ENCODE assay signal across 23 cellular contexts in the genomic region with DNA sequence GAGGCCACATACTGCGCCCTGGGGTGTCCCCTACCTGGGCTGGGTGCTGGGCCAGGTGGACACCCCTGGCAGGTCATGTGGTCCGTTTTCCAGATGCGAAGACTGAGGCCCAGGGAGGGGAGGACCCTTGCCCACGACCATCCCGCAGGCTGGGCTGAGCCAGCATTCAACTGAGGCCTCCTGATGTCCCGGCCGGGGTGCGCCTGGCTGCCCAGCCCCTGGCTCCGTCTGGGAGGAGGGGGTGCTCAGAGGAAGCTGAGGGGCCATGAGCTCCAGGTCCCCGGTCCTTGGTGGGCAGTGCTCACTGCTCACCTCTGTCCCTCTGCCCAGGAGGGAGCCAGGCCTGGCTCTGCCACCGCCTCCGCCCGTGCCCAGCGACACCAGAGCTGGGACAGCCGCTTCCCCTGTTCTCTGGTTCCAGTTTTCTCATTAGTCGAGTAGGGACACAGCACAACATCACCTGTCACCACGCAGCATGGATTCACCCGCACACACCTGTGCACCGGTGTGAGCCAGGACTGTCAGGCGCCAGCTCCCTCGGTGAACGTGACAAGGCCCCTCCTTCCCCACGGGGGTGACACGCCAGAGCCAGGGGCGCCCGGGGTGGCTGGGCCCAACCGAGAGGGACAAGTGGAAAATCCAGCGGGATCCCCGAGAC.
"Had no signal": no experiment of that assay in that cellular context is flagged by ENCODE, and none has a peak within 500 bp of the region (broad histone marks: within the 10 kb centered on the region; RNA-seq: fewer than 3 reads in every experiment).

No MANE protein-coding gene starts in this region.

- H3K27me3 Mint-ChIP-seq: activated B cell treated with CpG ODN at 0.5 μM for 24 hours; activated CD4-positive, alpha-beta T cell treated with anti-CD3 and anti-CD28 coated beads for 36 hours; activated naive CD8-positive, alpha-beta T cell; naive thymus-derived CD4-positive, alpha-beta T cell had no signal

- H3K4me1 Mint-ChIP-seq: activated B cell treated with CpG ODN at 0.5 μM for 24 hours; activated CD4-positive, alpha-beta T cell treated with anti-CD3 and anti-CD28 coated beads for 36 hours; naive thymus-derived CD4-positive, alpha-beta T cell; neural crest cell had no signal

- H3K4me3 Mint-ChIP-seq: activated B cell treated with CpG ODN at 0.5 μM for 24 hours; activated CD4-positive, alpha-beta T cell treated with anti-CD3 and anti-CD28 coated beads for 36 hours; activated naive CD8-positive, alpha-beta T cell; naive thymus-derived CD4-positive, alpha-beta T cell; neural crest cell; stimulated activated effector memory CD8-positive, alpha-beta T cell treated with anti-CD3 and anti-CD28 coated beads, Interleukin-12 subunit alpha, Interleukin-12 subunit beta, amount 100 ng/mL, for 72 hours; T-helper 1 cell treated with Interleukin-12 subunit alpha and Interleukin-12 subunit beta and Interleukin-4 antibody, amounts not matched to agents 30 μg/mL and 1 μg/mL, for 36 hours had no signal

- H3K27me3 ChIP-seq: breast epithelium, heart left ventricle, ovary, stomach, transverse colon had no signal

- FAIRE-seq: keratinocyte had no signal

- ATAC-seq: activated CD4-positive, alpha-beta T cell treated with anti-CD3 and anti-CD28 coated beads for 36 hours; heart left ventricle; lower lobe of right lung; naive thymus-derived CD4-positive, alpha-beta T cell; stimulated activated effector memory CD8-positive, alpha-beta T cell treated with anti-CD3 and anti-CD28 coated beads, Interleukin-12 subunit alpha, Interleukin-12 subunit beta, amount 100 ng/mL, for 72 hours had no signal

- DNase-seq: activated B cell treated with CpG ODN at 0.5 μM for 24 hours; activated CD4-positive, alpha-beta T cell treated with anti-CD3 and anti-CD28 coated beads for 36 hours; activated CD4-positive, alpha-beta T cell treated with anti-CD3 and anti-CD28 coated beads, Interleukin-2, amount 50 U/mL, for 48 hours; activated naive CD4-positive, alpha-beta T cell; cerebellar nuclear complex; heart left ventricle; lower lobe of right lung; naive thymus-derived CD4-positive, alpha-beta T cell; right cardiac atrium; stimulated activated CD4-positive, alpha-beta T cell treated with anti-CD3 and anti-CD28 coated beads, Interleukin-2, amount 100 ng/mL, for 24 hours; stomach; T1000; transverse colon had no signal

- H3K36me3 ChIP-seq: breast epithelium, heart left ventricle, lower lobe of right lung, ovary, prostate gland, transverse colon had no signal

- H3K36me3 Mint-ChIP-seq: activated naive CD8-positive, alpha-beta T cell; stimulated activated effector memory CD8-positive, alpha-beta T cell treated with anti-CD3 and anti-CD28 coated beads, Interleukin-12 subunit alpha, Interleukin-12 subunit beta, amount 100 ng/mL, for 72 hours had no signal

- H3K27ac Mint-ChIP-seq: activated B cell treated with CpG ODN at 0.5 μM for 24 hours; activated CD4-positive, alpha-beta T cell treated with anti-CD3 and anti-CD28 coated beads for 36 hours; activated naive CD8-positive, alpha-beta T cell; stimulated activated effector memory CD8-positive, alpha-beta T cell treated with anti-CD3 and anti-CD28 coated beads, Interleukin-12 subunit alpha, Interleukin-12 subunit beta, amount 100 ng/mL, for 72 hours; T-helper 1 cell treated with Interleukin-12 subunit alpha and Interleukin-12 subunit beta and Interleukin-4 antibody, amounts not matched to agents 30 μg/mL and 1 μg/mL, for 36 hours had no signal

- H3K4me1 ChIP-seq: breast epithelium, lower lobe of right lung, transverse colon had no signal

- H3K9me3 ChIP-seq: breast epithelium, heart left ventricle, lower lobe of right lung, ovary, prostate gland, stomach, transverse colon had no signal

- H3K9me3 Mint-ChIP-seq: activated B cell treated with CpG ODN at 0.5 μM for 24 hours; neural crest cell; stimulated activated effector memory CD8-positive, alpha-beta T cell treated with anti-CD3 and anti-CD28 coated beads, Interleukin-12 subunit alpha, Interleukin-12 subunit beta, amount 100 ng/mL, for 72 hours; T-helper 1 cell treated with Interleukin-12 subunit alpha and Interleukin-12 subunit beta and Interleukin-4 antibody, amounts not matched to agents 30 μg/mL and 1 μg/mL, for 36 hours had no signal

- H3K27ac ChIP-seq: breast epithelium, epithelial cell of prostate, heart left ventricle, lower lobe of right lung, ovary, prostate gland, stomach, transverse colon had no signal

- H3K4me3 ChIP-seq: breast epithelium, heart left ventricle, lower lobe of right lung, ovary, prostate gland, skin epidermis, stomach, transverse colon had no signal
